ENCODE assay signal across 8 cellular contexts in genomic region chr10:27998178-27998953, GRCh38. TPM values are rescaled to one million over a fixed set of nuclear protein-coding genes. Genes with fewer than 3 reads are reported as not detected.
DNase-seq lines count a peak whose midpoint lies in the region; ATAC-seq and TF ChIP-seq lines count a peak whose summit lies in the region.

No MANE protein-coding gene starts in this region.

- H3K4me1 ChIP-seq in effector memory CD4-positive, alpha-beta T cell (ENCODE audit: control insufficient read depth, insufficient read depth, low read length, poor library complexity, severe bottlenecking): no peaks in the 10 kb centered on the region
- H3K4me1 ChIP-seq in lung (ENCODE audit: control insufficient read depth in 2 of 2, insufficient read depth in 2 of 2, low read length in 2 of 2) (peaks cover 0 to 5% of the 10 kb centered on the region in 2 donors), stomach smooth muscle (ENCODE audit: control insufficient read depth, insufficient read depth, low read length) (peaks cover 6% of the 10 kb centered on the region)

- ATAC-seq in lung (ENCODE audit: insufficient read depth, low FRiP score): peak; percentile 59
- ATAC-seq in GM21529 (IDR thresholded peaks at IDR 0.05; ENCODE audit: unreplicated experiment): no peak

- H3K27ac Mint-ChIP-seq in T-helper 2 cell treated with Interferon-gamma antibody and Interleukin-4, amounts not matched to agents 5 μg/mL and 100 μg/mL, for 36 hours: no peak overlapping the region

- DNase-seq in activated T-cell treated with anti-CD3 and anti-CD28 coated beads for 48 hours (ENCODE audit: low read depth) (peak; percentile 13), activated T-cell treated with anti-CD3 and anti-CD28 coated beads for 4 hours (no peak), lung (ENCODE audit: low spot score) (no peak), NK-92 (lab: John Stamatoyannopoulos, UW; ENCODE audit: unreplicated experiment) (no peak)
- no peak for DNase-seq in T-helper 2 cell treated with Interferon-gamma antibody and Interleukin-4, amounts not matched to agents 5 μg/mL and 100 μg/mL, for 36 hours (ENCODE audit: low spot score)
- DNase-seq in effector memory CD4-positive, alpha-beta T cell: no peak

- H3K9ac ChIP-seq in stomach smooth muscle (ENCODE audit: low read length in 2 of 2): peak overlapping the region; percentile 84 to 85

- no peaks in the 10 kb centered on the region for H3K9me3 ChIP-seq in effector memory CD4-positive, alpha-beta T cell (ENCODE audit: control insufficient read depth, low read length)
- H3K9me3 ChIP-seq in lung (ENCODE audit: control insufficient read depth in 2 of 2, insufficient read depth in 1 of 2, low read length in 1 of 2) (no peaks in the 10 kb centered on the region), stomach smooth muscle (ENCODE audit: control insufficient read depth in 2 of 2, low read length in 2 of 2) (no peaks in the 10 kb centered on the region)

- H3K36me3 Mint-ChIP-seq in T-helper 2 cell treated with Interferon-gamma antibody and Interleukin-4, amounts not matched to agents 5 μg/mL and 100 μg/mL, for 36 hours (ENCODE audit: low read depth): no peaks in the 10 kb centered on the region

- H3K4me1 Mint-ChIP-seq in T-helper 2 cell treated with Interferon-gamma antibody and Interleukin-4, amounts not matched to agents 5 μg/mL and 100 μg/mL, for 36 hours (ENCODE audit: low read depth): peaks cover 11% of the 10 kb centered on the region

- H3K27me3 ChIP-seq in effector memory CD4-positive, alpha-beta T cell (replicated peaks; ENCODE audit: control insufficient read depth, insufficient read depth, low read length, poor library complexity, severe bottlenecking): peaks cover 5% of the 10 kb centered on the region
- H3K27me3 ChIP-seq in lung (ENCODE audit: control insufficient read depth, insufficient read depth): no peaks in the 10 kb centered on the region
- H3K27me3 ChIP-seq in stomach smooth muscle (ENCODE audit: control insufficient read depth in 1 of 2, insufficient read depth in 2 of 2, low read length in 2 of 2): no peaks in the 10 kb centered on the region

- WGBS in lung, 2 donors: 1 to 2% methylated on average over 54 to 62 of the region's 62 CpGs

- no peaks in the 10 kb centered on the region for H3K36me3 ChIP-seq in effector memory CD4-positive, alpha-beta T cell (ENCODE audit: control insufficient read depth, insufficient read depth, low read length)
- H3K36me3 ChIP-seq in lung (ENCODE audit: control insufficient read depth in 2 of 2, insufficient read depth in 2 of 2, low read length in 2 of 2) (no peaks in the 10 kb centered on the region), stomach smooth muscle (ENCODE audit: control insufficient read depth in 2 of 2, insufficient read depth in 2 of 2, low read length in 2 of 2) (no peaks in the 10 kb centered on the region)

- no peak overlapping the region for H3K27ac ChIP-seq in effector memory CD4-positive, alpha-beta T cell (ENCODE audit: insufficient read depth, low read length, poor library complexity, severe bottlenecking)
- no peak overlapping the region for H3K27ac ChIP-seq in lung (ENCODE audit: low read depth in 1 of 2, low read length in 1 of 2)
- peak overlapping the region; percentile 67 for H3K27ac ChIP-seq in stomach smooth muscle (ENCODE audit: low read length)

- peak overlapping the region; percentile 57 for H3K4me3 ChIP-seq in effector memory CD4-positive, alpha-beta T cell (ENCODE audit: insufficient read depth, low read depth, low read length, poor library complexity, severe bottlenecking)
- peak overlapping the region; percentile 67 for H3K4me3 ChIP-seq in lung
- H3K4me3 ChIP-seq in stomach smooth muscle (ENCODE audit: low read length in 2 of 2): peak overlapping the region; percentile 84 to 88

- peaks cover 53% of the 10 kb centered on the region for H3K27me3 Mint-ChIP-seq in T-helper 2 cell treated with Interferon-gamma antibody and Interleukin-4, amounts not matched to agents 5 μg/mL and 100 μg/mL, for 36 hours (ENCODE audit: low read depth)

- TF ChIP-seq CTCF in lung (IDR thresholded peaks at IDR 0.05; ENCODE audit: control extremely low read depth, extremely low read depth): no peak

- H3K4me3 Mint-ChIP-seq in T-helper 2 cell treated with Interferon-gamma antibody and Interleukin-4, amounts not matched to agents 5 μg/mL and 100 μg/mL, for 36 hours: peak overlapping the region; percentile 83

- H3K9me3 Mint-ChIP-seq in T-helper 2 cell treated with Interferon-gamma antibody and Interleukin-4, amounts not matched to agents 5 μg/mL and 100 μg/mL, for 36 hours: no peaks in the 10 kb centered on the region

RNA-seq across cellular contexts. Expression of gene ODAD2, which starts 0.5 kb away (rescaled TPM):
- 10 to 100 TPM; 12.1 to 16.6 TPM for total RNA-seq in lung
- 1 to 10 TPM; 1.8 to 3.2 TPM for polyA plus RNA-seq in lung
